17 cellular contexts compared by ENCODE assay signal in genomic region chr15:20346082-20346805, GRCh38.
DNase-seq lines count a peak whose midpoint lies in the region; ATAC-seq and TF ChIP-seq lines count a peak whose summit lies in the region.
"Had no signal": no experiment of that assay in that cellular context is flagged by ENCODE, and none has a peak within 500 bp of the region (broad histone marks: within the 10 kb centered on the region; RNA-seq: fewer than 3 reads in every experiment).

No MANE protein-coding gene starts in this region.

- intact Hi-C loops in cardiac septum (cut with DNase I) (no loop called here), heart right ventricle (cut with DNase I) (loop anchor here in 1 of 10 donors (10.0 kb wide), 1 partner anchor 1899 kb away; no protein-coding TSS in a partner anchor)

- TF ChIP-seq CTCF in heart right ventricle (IDR thresholded peaks at IDR 0.05) (no peak), omental fat pad (IDR thresholded peaks at IDR 0.05) (no peak)

- H3K4me3 ChIP-seq in heart right ventricle (no peak overlapping the region), MG63 (no peak overlapping the region)
- H3K4me3 ChIP-seq: smooth muscle cell, upper lobe of left lung had no signal

- DNase-seq in cardiac septum (ENCODE audit: low spot score) (peak; percentile 75), heart right ventricle (no peak), omental fat pad (ENCODE audit: low spot score) (peak; percentile 20), MG63 (no peak), activated gamma-delta T cell (lab: John Stamatoyannopoulos, UW) (no peak)
- DNase-seq in activated effector memory CD4-positive, alpha-beta T cell treated with anti-CD3 and anti-CD28 coated beads, Interleukin-2, amount 50 U/mL, for 16 hours, result peak; percentile 62
- DNase-seq: GF-D8, NCI-H1436 treated with DMSO at 0.1 percent for 48 hours, NCI-H345, SHP77 treated with DMSO at 0.1 percent for 48 hours had no signal

- 40 to 43% methylated on average over 4 of the region's 4 CpGs for WGBS in heart right ventricle, 2 donors

- ATAC-seq in heart right ventricle, result no peak
- no peak for ATAC-seq in omental fat pad (ENCODE audit: low FRiP score)
- no peak for ATAC-seq in HG03571 (IDR thresholded peaks at IDR 0.05; ENCODE audit: unreplicated experiment)
- no peak for ATAC-seq in GM21786 (IDR thresholded peaks at IDR 0.05; ENCODE audit: unreplicated experiment)
- ATAC-seq: activated T-helper 17 cell treated with anti-CD3 and anti-CD28 coated beads, Interleukin-2, amount 50 U/mL, for 72 hours had no signal

- no peak overlapping the region for H3K27ac ChIP-seq in heart right ventricle
- H3K27ac ChIP-seq: epithelial cell of prostate, upper lobe of left lung had no signal

- no peaks in the 10 kb centered on the region for H3K4me1 ChIP-seq in heart right ventricle
- H3K4me1 ChIP-seq: Caco-2, upper lobe of left lung had no signal

- H3K36me3 ChIP-seq in heart right ventricle (no peaks in the 10 kb centered on the region), MG63 (no peaks in the 10 kb centered on the region)
- H3K36me3 ChIP-seq: upper lobe of left lung had no signal

- H3K27me3 ChIP-seq in heart right ventricle (peaks cover 0 to 45% (median 14%) of the 10 kb centered on the region in 7 donors), MG63 (no peaks in the 10 kb centered on the region)
- H3K27me3 ChIP-seq: upper lobe of left lung had no signal

- peaks cover 0 to 40% (median 9%) of the 10 kb centered on the region in 11 donors for H3K9me3 ChIP-seq in heart right ventricle
- peaks cover 24% of the 10 kb centered on the region for H3K9me3 ChIP-seq in MG63

Comparison
In these comparisons a context has a peak if more than half of its experiments do, and no peak if none do; other contexts are left out.
1. DNase-seq: peak in cardiac septum (single experiment), activated effector memory CD4-positive, alpha-beta T cell treated with anti-CD3 and anti-CD28 coated beads, Interleukin-2, amount 50 U/mL, for 16 hours (single experiment) and omental fat pad (single experiment); none in heart right ventricle (0 of 2), MG63 (single experiment) and activated gamma-delta T cell (single experiment).